ENCODE assay signal across 8 cellular contexts in the genomic region with DNA sequence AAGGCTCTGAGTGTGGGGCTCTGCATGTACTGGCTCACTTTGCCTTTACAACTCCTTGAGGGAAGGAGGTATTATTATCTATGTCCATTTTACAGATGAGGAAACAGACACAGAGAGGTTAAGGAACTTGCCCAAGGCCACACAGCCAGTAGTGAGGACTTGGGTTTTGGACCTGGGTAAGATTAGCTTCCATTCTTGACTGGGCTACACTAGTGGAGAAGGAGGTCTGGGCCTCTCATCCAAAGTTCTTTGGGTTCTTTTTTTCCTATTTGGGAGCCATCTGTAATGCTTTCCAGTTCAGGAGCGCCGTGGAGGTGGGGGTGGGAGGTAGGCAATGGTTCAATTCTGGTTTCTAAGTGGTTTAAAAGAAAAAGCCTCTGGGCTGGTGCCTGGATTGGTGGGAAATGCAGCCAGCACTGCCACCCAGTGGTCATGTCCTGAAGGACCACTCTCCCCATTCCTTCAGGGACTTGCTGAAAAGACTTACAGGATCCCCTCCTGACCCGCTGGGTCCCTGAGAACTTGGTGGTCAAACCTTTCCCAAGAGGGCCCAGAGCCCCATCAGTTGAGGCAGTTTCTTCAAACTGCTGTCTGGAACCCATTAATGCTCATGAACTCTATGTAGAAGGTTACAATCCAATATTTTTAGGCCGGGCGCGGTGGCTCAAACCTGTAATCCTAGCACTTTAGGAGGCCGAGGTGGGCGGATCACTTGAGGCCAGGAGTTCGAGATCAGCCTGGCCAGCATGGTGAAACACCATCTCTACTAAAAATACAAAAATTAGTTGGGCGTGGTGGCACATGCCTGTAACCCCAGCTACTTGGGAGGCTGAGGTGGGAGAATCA. TPM values are rescaled to one million over a fixed set of nuclear protein-coding genes. Genes with fewer than 3 reads are reported as not detected.
DNase-seq lines count a peak whose midpoint lies in the region; ATAC-seq and TF ChIP-seq lines count a peak whose summit lies in the region.

No MANE protein-coding gene starts in this region.

- in situ Hi-C loops in SK-MEL-5 (cut with HindIII; ENCODE audit: low pct_unique_long_range_greater_than_20kb, low sequenced_read_pairs) = no loop called here

- peaks cover 44% of the 10 kb centered on the region for H3K27me3 Mint-ChIP-seq in Calu3 (ENCODE audit: unreplicated experiment)
- H3K27me3 Mint-ChIP-seq in IgD-negative memory B cell = peaks cover 12% of the 10 kb centered on the region
- peaks cover 14% of the 10 kb centered on the region for H3K27me3 Mint-ChIP-seq in activated naive CD4-positive, alpha-beta T cell treated with anti-CD3 and anti-CD28 coated beads, Interleukin-2, amount 10 ng/mL, durations not matched to agents 7 days and 5 days

- H3K27ac Mint-ChIP-seq in Calu3 (ENCODE audit: unreplicated experiment) (no peak overlapping the region), IgD-negative memory B cell (peak overlapping the region in 2 of 3 donors; percentile 13 to 59)
- no peak overlapping the region for H3K27ac Mint-ChIP-seq in activated naive CD4-positive, alpha-beta T cell treated with anti-CD3 and anti-CD28 coated beads, Interleukin-2, amount 10 ng/mL, durations not matched to agents 7 days and 5 days

- peak; percentile 90 for TF ChIP-seq CTCF in Calu3 (IDR thresholded peaks at IDR 0.05; ENCODE audit: unreplicated experiment)

- DNase-seq in Calu3 (peak; percentile 80), SK-MEL-5 (ENCODE audit: low read depth, low spot score) (peak; percentile 87), head of caudate nucleus (peak in 41 of 42 donors; percentile 59 to 89 (median 76)), posterior cingulate gyrus (peak; percentile 52 to 96 (median 74))
- peak; percentile 72 for DNase-seq in activated naive CD4-positive, alpha-beta T cell treated with anti-CD3 and anti-CD28 coated beads, Interleukin-2, amount 10 ng/mL, durations not matched to agents 7 days and 5 days

- no peaks in the 10 kb centered on the region for H3K9me3 Mint-ChIP-seq in Calu3 (ENCODE audit: low read depth, unreplicated experiment)
- peaks cover 0 to 2% (median 0%) of the 10 kb centered on the region in 3 donors for H3K9me3 Mint-ChIP-seq in IgD-negative memory B cell
- no peaks in the 10 kb centered on the region for H3K9me3 Mint-ChIP-seq in activated naive CD4-positive, alpha-beta T cell treated with anti-CD3 and anti-CD28 coated beads, Interleukin-2, amount 10 ng/mL, durations not matched to agents 7 days and 5 days

- H3K36me3 Mint-ChIP-seq in Calu3 (ENCODE audit: insufficient read depth, unreplicated experiment) = no peaks in the 10 kb centered on the region
- no peaks in the 10 kb centered on the region for H3K36me3 Mint-ChIP-seq in IgD-negative memory B cell
- H3K36me3 Mint-ChIP-seq in activated naive CD4-positive, alpha-beta T cell treated with anti-CD3 and anti-CD28 coated beads, Interleukin-2, amount 10 ng/mL, durations not matched to agents 7 days and 5 days = no peaks in the 10 kb centered on the region

- ATAC-seq in GM19467 (IDR thresholded peaks at IDR 0.05; ENCODE audit: unreplicated experiment) = peak; percentile 84
- no peak for ATAC-seq in GM18873 (IDR thresholded peaks at IDR 0.05; ENCODE audit: low FRiP score, unreplicated experiment)

- H3K4me1 Mint-ChIP-seq in Calu3 (ENCODE audit: low read depth, unreplicated experiment) (no peaks in the 10 kb centered on the region), IgD-negative memory B cell (no peaks in the 10 kb centered on the region)
- no peaks in the 10 kb centered on the region for H3K4me1 Mint-ChIP-seq in activated naive CD4-positive, alpha-beta T cell treated with anti-CD3 and anti-CD28 coated beads, Interleukin-2, amount 10 ng/mL, durations not matched to agents 7 days and 5 days

- intact Hi-C loops in Calu3 (cut with micrococcal nuclease; ENCODE audit: unreplicated experiment) (loop anchor here (1.0 to 5.0 kb wide), 3 partner anchors 91 to 271 kb away; a partner anchor contains a TSS), head of caudate nucleus (cut with DNase I) (loop anchor here (5.0 kb wide), 2 partner anchors 76 to 266 kb away; no protein-coding TSS in a partner anchor), posterior cingulate gyrus (cut with DNase I) (loop anchor here (2.0 to 5.0 kb wide), 2 partner anchors 79 to 271 kb away; no protein-coding TSS in a partner anchor)

- H3K4me3 Mint-ChIP-seq in Calu3 (ENCODE audit: low read depth, unreplicated experiment) (no peak overlapping the region), IgD-negative memory B cell (no peak overlapping the region)
- no peak overlapping the region for H3K4me3 Mint-ChIP-seq in activated naive CD4-positive, alpha-beta T cell treated with anti-CD3 and anti-CD28 coated beads, Interleukin-2, amount 10 ng/mL, durations not matched to agents 7 days and 5 days

- CTCF ChIA-PET in Calu3 (lab: Charles Lee) = interaction anchor here (0.7 to 1.0 kb wide), 4 partner anchors 68 to 239 kb away, joined by 5 to 8 read pairs (median 6); no protein-coding TSS in a partner anchor
- CTCF ChIA-PET in activated naive CD4-positive, alpha-beta T cell treated with anti-CD3 and anti-CD28 coated beads, Interleukin-2, amount 10 ng/mL, durations not matched to agents 7 days and 5 days (lab: Charles Lee) = interaction anchor here (0.7 to 2.5 kb wide), 9 partner anchors 14 to 272 kb away, joined by 3 to 15 read pairs (median 4); no protein-coding TSS in a partner anchor

- BruUV-seq in Calu3 (replicated peaks; lab: Mats Ljungman, UMichigan) = no TSS peak

RNA-seq across cellular contexts. Expression of a gene that starts 38.6 kb away (rescaled TPM):
- total RNA-seq in Calu3 (2022) = not detected in 2 replicates
- polyA plus RNA-seq in IgD-negative memory B cell = not detected
- not detected in 2 replicates for total RNA-seq in SK-MEL-5 (2014; rRNA removed; shearing (Covaris generic))
- polyA plus RNA-seq in SK-MEL-5 (2015; cell fraction: cytosol; rRNA removed) = not detected in 2 replicates
- not detected in 2 replicates for polyA plus RNA-seq in SK-MEL-5 (2015; cell fraction: nucleus; rRNA removed)

RNA-seq across cellular contexts. Expression of a gene that starts 50.3 kb away (rescaled TPM):
- 32.1 and 36.0 TPM in 2 replicates for total RNA-seq in Calu3 (2022)
- 27.4 TPM for polyA plus RNA-seq in IgD-negative memory B cell
- total RNA-seq in SK-MEL-5 (2014; rRNA removed; shearing (Covaris generic)) = 47.0 and 54.3 TPM in 2 replicates
- polyA plus RNA-seq in SK-MEL-5 (2015; cell fraction: cytosol; rRNA removed) = 43.0 and 61.3 TPM in 2 replicates
- 101 and 145 TPM in 2 replicates for polyA plus RNA-seq in SK-MEL-5 (2015; cell fraction: nucleus; rRNA removed)

RNA-seq across cellular contexts. Expression of a gene that starts 51.0 kb away (rescaled TPM):
- total RNA-seq in Calu3 (2022) = 20.2 and 27.1 TPM in 2 replicates
- 4.8 TPM for polyA plus RNA-seq in IgD-negative memory B cell
- 17.4 and 19.4 TPM in 2 replicates for total RNA-seq in SK-MEL-5 (2014; rRNA removed; shearing (Covaris generic))
- polyA plus RNA-seq in SK-MEL-5 (2015; cell fraction: cytosol; rRNA removed) = 22.0 and 26.7 TPM in 2 replicates
- 11.9 and 12.5 TPM in 2 replicates for polyA plus RNA-seq in SK-MEL-5 (2015; cell fraction: nucleus; rRNA removed)

Comparison
In these comparisons a context has a peak if more than half of its experiments do, and no peak if none do; other contexts are left out.
1. H3K27ac Mint-ChIP-seq: peak in IgD-negative memory B cell (2 of 3); none in Calu3 (single experiment) and activated naive CD4-positive, alpha-beta T cell treated with anti-CD3 and anti-CD28 coated beads, Interleukin-2, amount 10 ng/mL, durations not matched to agents 7 days and 5 days (single experiment).
2. Peak in every context shown above with its lines, with median percentiles within 50 percentile points of each other: DNase-seq.